ENCODE assay signal across 1 cellular context in the genomic region with DNA sequence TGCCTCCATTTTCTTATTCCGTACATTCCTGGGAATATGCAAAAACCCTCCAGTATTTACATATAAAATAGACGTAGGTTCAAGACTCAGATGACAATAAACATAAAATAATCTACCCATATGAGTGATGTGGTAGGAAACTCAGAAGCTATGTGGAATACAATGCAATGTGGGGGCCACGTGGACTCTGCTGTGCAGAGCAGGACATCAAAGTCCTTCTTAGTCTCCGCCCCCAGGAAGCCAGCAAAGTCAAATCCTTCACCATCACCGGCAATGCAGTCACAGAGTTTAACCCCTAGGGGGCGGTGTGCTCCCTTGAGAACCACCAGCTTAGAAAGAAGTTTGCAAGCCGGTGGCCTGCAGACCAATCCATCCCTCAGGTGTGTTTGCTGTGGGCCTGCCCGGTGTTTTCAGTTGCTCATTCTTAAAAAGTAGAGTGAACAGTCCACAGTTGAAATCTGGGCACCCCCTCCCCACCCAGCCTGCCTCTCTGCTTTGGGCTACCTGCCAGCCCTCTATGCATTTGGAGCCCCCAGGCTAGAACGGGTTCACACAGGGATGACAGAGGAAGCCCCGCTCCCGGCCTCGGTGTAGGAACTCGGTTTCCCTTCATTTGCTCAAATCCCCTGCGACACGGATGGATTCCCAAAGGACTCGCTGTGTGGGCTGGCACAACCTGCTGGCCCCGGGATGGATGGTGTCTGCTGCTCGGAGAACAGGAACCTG.
A peak's percentile ranks its signal among the peaks of the same experiment; 100 is the strongest.
TF ChIP-seq lines count a peak whose summit lies in the region.

No MANE protein-coding gene starts in this region.

TF ChIP-seq in HepG2, 621 proteins besides CTCF, POLR2A, EP300 and RAD21 (continued from another document and continues in another):
- TF ChIP-seq, protein P1, sequence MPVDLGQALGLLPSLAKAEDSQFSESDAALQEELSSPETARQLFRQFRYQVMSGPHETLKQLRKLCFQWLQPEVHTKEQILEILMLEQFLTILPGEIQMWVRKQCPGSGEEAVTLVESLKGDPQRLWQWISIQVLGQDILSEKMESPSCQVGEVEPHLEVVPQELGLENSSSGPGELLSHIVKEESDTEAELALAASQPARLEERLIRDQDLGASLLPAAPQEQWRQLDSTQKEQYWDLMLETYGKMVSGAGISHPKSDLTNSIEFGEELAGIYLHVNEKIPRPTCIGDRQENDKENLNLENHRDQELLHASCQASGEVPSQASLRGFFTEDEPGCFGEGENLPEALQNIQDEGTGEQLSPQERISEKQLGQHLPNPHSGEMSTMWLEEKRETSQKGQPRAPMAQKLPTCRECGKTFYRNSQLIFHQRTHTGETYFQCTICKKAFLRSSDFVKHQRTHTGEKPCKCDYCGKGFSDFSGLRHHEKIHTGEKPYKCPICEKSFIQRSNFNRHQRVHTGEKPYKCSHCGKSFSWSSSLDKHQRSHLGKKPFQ (CRISPR knock-in tag; IDR thresholded peaks at IDR 0.05; ENCODE audit: insufficient replicate concordance) = no peak
- TF ChIP-seq ZMYM3 (CRISPR knock-in tag; IDR thresholded peaks at IDR 0.05) (peak; percentile 79; the same call in 1 of the 2 replicates), HOXA9 (CRISPR knock-in tag; IDR thresholded peaks at IDR 0.05; ENCODE audit: borderline replicate concordance) (no peak), ZNF7 (CRISPR knock-in tag; IDR thresholded peaks at IDR 0.05) (no peak), PAF1 (CRISPR knock-in tag; IDR thresholded peaks at IDR 0.05) (no peak), ZNF557 (CRISPR knock-in tag; IDR thresholded peaks at IDR 0.05) (0 out of 2 replicates have a peak, but pooled peaks have one; percentile 22), ATAD3A (CRISPR knock-in tag; IDR thresholded peaks at IDR 0.05) (no peak), MAFK (conservative IDR thresholded peaks at IDR 0.05 in 1 of 2, IDR thresholded peaks at IDR 0.05 in 1 of 2; ENCODE audit: low read length in 2 of 2) (no peak), ZKSCAN5 (CRISPR knock-in tag; IDR thresholded peaks at IDR 0.05) (no peak), SMAD9 (CRISPR knock-in tag; IDR thresholded peaks at IDR 0.05) (no peak), ZNF205 (CRISPR knock-in tag; IDR thresholded peaks at IDR 0.05) (peak; percentile 64; the same call in 1 of the 2 replicates), ZNF274 (CRISPR knock-in tag; IDR thresholded peaks at IDR 0.05) (no peak; the same call in 1 of the 2 replicates), SOX13 (IDR thresholded peaks at IDR 0.05) (no peak), SOX13 (CRISPR knock-in tag; conservative IDR thresholded peaks at IDR 0.05 in 1 of 2, IDR thresholded peaks at IDR 0.05 in 1 of 2) (peak in 1 of 2 experiments; percentile 80; a peak in 2 of 4 replicates), TCF7 (IDR thresholded peaks at IDR 0.05; ENCODE audit: low read depth) (peak; percentile 78), MIER3 (CRISPR knock-in tag; IDR thresholded peaks at IDR 0.05; ENCODE audit: borderline replicate concordance) (peak; percentile 79; the same call in 1 of the 2 replicates), ZNF75D (CRISPR knock-in tag; IDR thresholded peaks at IDR 0.05; ENCODE audit: borderline replicate concordance) (no peak), IKZF4 (CRISPR knock-in tag; IDR thresholded peaks at IDR 0.05; ENCODE audit: borderline replicate concordance, low read depth, not compliant biosample characterization) (no peak), FIP1L1 (IDR thresholded peaks at IDR 0.05; ENCODE audit: borderline replicate concordance, insufficient read depth, low read depth, low read length) (no peak)
- TF ChIP-seq, protein P2, sequence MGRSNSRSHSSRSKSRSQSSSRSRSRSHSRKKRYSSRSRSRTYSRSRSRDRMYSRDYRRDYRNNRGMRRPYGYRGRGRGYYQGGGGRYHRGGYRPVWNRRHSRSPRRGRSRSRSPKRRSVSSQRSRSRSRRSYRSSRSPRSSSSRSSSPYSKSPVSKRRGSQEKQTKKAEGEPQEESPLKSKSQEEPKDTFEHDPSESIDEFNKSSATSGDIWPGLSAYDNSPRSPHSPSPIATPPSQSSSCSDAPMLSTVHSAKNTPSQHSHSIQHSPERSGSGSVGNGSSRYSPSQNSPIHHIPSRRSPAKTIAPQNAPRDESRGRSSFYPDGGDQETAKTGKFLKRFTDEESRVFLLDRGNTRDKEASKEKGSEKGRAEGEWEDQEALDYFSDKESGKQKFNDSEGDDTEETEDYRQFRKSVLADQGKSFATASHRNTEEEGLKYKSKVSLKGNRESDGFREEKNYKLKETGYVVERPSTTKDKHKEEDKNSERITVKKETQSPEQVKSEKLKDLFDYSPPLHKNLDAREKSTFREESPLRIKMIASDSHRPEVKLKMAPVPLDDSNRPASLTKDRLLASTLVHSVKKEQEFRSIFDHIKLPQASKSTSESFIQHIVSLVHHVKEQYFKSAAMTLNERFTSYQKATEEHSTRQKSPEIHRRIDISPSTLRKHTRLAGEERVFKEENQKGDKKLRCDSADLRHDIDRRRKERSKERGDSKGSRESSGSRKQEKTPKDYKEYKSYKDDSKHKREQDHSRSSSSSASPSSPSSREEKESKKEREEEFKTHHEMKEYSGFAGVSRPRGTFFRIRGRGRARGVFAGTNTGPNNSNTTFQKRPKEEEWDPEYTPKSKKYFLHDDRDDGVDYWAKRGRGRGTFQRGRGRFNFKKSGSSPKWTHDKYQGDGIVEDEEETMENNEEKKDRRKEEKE (IDR thresholded peaks at IDR 0.05) = no peak
- TF ChIP-seq, protein P3, sequence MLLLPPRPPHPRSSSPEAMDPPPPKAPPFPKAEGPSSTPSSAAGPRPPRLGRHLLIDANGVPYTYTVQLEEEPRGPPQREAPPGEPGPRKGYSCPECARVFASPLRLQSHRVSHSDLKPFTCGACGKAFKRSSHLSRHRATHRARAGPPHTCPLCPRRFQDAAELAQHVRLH (CRISPR knock-in tag; IDR thresholded peaks at IDR 0.05; ENCODE audit: borderline replicate concordance, low read depth) = peak; percentile 77; the same call in 1 of the 2 replicates
- TF ChIP-seq, protein P4, sequence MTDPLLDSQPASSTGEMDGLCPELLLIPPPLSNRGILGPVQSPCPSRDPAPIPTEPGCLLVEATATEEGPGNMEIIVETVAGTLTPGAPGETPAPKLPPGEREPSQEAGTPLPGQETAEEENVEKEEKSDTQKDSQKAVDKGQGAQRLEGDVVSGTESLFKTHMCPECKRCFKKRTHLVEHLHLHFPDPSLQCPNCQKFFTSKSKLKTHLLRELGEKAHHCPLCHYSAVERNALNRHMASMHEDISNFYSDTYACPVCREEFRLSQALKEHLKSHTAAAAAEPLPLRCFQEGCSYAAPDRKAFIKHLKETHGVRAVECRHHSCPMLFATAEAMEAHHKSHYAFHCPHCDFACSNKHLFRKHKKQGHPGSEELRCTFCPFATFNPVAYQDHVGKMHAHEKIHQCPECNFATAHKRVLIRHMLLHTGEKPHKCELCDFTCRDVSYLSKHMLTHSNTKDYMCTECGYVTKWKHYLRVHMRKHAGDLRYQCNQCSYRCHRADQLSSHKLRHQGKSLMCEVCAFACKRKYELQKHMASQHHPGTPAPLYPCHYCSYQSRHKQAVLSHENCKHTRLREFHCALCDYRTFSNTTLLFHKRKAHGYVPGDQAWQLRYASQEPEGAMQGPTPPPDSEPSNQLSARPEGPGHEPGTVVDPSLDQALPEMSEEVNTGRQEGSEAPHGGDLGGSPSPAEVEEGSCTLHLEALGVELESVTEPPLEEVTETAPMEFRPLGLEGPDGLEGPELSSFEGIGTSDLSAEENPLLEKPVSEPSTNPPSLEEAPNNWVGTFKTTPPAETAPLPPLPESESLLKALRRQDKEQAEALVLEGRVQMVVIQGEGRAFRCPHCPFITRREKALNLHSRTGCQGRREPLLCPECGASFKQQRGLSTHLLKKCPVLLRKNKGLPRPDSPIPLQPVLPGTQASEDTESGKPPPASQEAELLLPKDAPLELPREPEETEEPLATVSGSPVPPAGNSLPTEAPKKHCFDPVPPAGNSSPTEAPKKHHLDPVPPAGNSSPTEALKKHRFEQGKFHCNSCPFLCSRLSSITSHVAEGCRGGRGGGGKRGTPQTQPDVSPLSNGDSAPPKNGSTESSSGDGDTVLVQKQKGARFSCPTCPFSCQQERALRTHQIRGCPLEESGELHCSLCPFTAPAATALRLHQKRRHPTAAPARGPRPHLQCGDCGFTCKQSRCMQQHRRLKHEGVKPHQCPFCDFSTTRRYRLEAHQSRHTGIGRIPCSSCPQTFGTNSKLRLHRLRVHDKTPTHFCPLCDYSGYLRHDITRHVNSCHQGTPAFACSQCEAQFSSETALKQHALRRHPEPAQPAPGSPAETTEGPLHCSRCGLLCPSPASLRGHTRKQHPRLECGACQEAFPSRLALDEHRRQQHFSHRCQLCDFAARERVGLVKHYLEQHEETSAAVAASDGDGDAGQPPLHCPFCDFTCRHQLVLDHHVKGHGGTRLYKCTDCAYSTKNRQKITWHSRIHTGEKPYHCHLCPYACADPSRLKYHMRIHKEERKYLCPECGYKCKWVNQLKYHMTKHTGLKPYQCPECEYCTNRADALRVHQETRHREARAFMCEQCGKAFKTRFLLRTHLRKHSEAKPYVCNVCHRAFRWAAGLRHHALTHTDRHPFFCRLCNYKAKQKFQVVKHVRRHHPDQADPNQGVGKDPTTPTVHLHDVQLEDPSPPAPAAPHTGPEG (CRISPR knock-in tag; IDR thresholded peaks at IDR 0.05) = no peak
- TF ChIP-seq, protein P5, sequence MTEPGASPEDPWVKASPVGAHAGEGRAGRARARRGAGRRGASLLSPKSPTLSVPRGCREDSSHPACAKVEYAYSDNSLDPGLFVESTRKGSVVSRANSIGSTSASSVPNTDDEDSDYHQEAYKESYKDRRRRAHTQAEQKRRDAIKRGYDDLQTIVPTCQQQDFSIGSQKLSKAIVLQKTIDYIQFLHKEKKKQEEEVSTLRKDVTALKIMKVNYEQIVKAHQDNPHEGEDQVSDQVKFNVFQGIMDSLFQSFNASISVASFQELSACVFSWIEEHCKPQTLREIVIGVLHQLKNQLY (CRISPR knock-in tag; IDR thresholded peaks at IDR 0.05) = peak; percentile 98
- TF ChIP-seq, protein P6, sequence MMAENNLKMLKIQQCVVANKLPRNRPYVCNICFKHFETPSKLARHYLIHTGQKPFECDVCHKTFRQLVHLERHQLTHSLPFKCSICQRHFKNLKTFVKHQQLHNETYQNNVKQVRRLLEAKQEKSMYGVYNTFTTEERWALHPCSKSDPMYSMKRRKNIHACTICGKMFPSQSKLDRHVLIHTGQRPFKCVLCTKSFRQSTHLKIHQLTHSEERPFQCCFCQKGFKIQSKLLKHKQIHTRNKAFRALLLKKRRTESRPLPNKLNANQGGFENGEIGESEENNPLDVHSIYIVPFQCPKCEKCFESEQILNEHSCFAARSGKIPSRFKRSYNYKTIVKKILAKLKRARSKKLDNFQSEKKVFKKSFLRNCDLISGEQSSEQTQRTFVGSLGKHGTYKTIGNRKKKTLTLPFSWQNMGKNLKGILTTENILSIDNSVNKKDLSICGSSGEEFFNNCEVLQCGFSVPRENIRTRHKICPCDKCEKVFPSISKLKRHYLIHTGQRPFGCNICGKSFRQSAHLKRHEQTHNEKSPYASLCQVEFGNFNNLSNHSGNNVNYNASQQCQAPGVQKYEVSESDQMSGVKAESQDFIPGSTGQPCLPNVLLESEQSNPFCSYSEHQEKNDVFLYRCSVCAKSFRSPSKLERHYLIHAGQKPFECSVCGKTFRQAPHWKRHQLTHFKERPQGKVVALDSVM (CRISPR knock-in tag; IDR thresholded peaks at IDR 0.05) = peak; percentile 49; the same call in 1 of the 2 replicates
- TF ChIP-seq, protein P7, sequence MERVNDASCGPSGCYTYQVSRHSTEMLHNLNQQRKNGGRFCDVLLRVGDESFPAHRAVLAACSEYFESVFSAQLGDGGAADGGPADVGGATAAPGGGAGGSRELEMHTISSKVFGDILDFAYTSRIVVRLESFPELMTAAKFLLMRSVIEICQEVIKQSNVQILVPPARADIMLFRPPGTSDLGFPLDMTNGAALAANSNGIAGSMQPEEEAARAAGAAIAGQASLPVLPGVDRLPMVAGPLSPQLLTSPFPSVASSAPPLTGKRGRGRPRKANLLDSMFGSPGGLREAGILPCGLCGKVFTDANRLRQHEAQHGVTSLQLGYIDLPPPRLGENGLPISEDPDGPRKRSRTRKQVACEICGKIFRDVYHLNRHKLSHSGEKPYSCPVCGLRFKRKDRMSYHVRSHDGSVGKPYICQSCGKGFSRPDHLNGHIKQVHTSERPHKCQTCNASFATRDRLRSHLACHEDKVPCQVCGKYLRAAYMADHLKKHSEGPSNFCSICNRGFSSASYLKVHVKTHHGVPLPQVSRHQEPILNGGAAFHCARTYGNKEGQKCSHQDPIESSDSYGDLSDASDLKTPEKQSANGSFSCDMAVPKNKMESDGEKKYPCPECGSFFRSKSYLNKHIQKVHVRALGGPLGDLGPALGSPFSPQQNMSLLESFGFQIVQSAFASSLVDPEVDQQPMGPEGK (CRISPR knock-in tag; IDR thresholded peaks at IDR 0.05) = peak; percentile 89
- TF ChIP-seq, protein P8, sequence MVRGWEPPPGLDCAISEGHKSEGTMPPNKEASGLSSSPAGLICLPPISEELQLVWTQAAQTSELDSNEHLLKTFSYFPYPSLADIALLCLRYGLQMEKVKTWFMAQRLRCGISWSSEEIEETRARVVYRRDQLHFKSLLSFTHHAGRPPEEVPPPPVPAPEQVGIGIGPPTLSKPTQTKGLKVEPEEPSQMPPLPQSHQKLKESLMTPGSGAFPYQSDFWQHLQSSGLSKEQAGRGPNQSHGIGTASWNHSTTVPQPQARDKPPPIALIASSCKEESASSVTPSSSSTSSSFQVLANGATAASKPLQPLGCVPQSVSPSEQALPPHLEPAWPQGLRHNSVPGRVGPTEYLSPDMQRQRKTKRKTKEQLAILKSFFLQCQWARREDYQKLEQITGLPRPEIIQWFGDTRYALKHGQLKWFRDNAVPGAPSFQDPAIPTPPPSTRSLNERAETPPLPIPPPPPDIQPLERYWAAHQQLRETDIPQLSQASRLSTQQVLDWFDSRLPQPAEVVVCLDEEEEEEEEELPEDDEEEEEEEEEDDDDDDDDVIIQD (CRISPR knock-in tag; IDR thresholded peaks at IDR 0.05; ENCODE audit: low read depth) = peak; percentile 76; the same call in 1 of the 2 replicates
- TF ChIP-seq, protein P9, sequence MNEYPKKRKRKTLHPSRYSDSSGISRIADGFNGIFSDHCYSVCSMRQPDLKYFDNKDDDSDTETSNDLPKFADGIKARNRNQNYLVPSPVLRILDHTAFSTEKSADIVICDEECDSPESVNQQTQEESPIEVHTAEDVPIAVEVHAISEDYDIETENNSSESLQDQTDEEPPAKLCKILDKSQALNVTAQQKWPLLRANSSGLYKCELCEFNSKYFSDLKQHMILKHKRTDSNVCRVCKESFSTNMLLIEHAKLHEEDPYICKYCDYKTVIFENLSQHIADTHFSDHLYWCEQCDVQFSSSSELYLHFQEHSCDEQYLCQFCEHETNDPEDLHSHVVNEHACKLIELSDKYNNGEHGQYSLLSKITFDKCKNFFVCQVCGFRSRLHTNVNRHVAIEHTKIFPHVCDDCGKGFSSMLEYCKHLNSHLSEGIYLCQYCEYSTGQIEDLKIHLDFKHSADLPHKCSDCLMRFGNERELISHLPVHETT (CRISPR knock-in tag; conservative IDR thresholded peaks at IDR 0.05) = peak; percentile 56; the same call in 1 of the 2 replicates
- TF ChIP-seq, protein P10, sequence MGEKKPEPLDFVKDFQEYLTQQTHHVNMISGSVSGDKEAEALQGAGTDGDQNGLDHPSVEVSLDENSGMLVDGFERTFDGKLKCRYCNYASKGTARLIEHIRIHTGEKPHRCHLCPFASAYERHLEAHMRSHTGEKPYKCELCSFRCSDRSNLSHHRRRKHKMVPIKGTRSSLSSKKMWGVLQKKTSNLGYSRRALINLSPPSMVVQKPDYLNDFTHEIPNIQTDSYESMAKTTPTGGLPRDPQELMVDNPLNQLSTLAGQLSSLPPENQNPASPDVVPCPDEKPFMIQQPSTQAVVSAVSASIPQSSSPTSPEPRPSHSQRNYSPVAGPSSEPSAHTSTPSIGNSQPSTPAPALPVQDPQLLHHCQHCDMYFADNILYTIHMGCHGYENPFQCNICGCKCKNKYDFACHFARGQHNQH (CRISPR knock-in tag; IDR thresholded peaks at IDR 0.05) = peak; percentile 83
